In genomic region chr10:5293691-5294550, GRCh38 we compare ENCODE assay signal across 8 cellular contexts.
DNase-seq lines count a peak whose midpoint lies in the region; ATAC-seq, FAIRE-seq and TF ChIP-seq lines count a peak whose summit lies in the region.

No MANE protein-coding gene starts in this region.

- no peak overlapping the region for H3K4me2 ChIP-seq in mammary epithelial cell (ENCODE audit: insufficient read depth, low read depth, low read length)
- peak overlapping the region; percentile 32; the same call in 1 of the 2 replicates for H3K4me2 ChIP-seq in HepG2 (ENCODE audit: low read depth, low read length)

- ATAC-seq in HepG2 (peak; percentile 97), GM18505 (IDR thresholded peaks at IDR 0.05; ENCODE audit: unreplicated experiment) (no peak), HG03457 (IDR thresholded peaks at IDR 0.05; ENCODE audit: unreplicated experiment) (no peak)
- peak; percentile 71 for ATAC-seq in stimulated activated naive CD8-positive, alpha-beta T cell treated with anti-CD3 and anti-CD28 coated beads, Interleukin-15, amount 100 ng/mL, for 72 hours

- H3K9me3 ChIP-seq in mammary epithelial cell (replicated peaks; ENCODE audit: insufficient read depth, low read length), result no peaks in the 10 kb centered on the region
- no peaks in the 10 kb centered on the region for H3K9me3 ChIP-seq in HepG2 (ENCODE audit: low read length)

- peak overlapping the region in 3 of 4 donors; percentile 35 to 82 (median 74) for H3K4me3 Mint-ChIP-seq in IgD-negative memory B cell
- peak overlapping the region; percentile 81 to 89 for H3K4me3 Mint-ChIP-seq in stimulated activated naive CD8-positive, alpha-beta T cell treated with anti-CD3 and anti-CD28 coated beads, Interleukin-15, amount 100 ng/mL, for 72 hours

- dilution Hi-C loops in mammary epithelial cell (cut with HindIII; ENCODE audit: low sequenced_read_pairs), result no loop called here

- H3K4me1 ChIP-seq in mammary epithelial cell (ENCODE audit: insufficient read depth, low read length) (peaks cover 24% of the 10 kb centered on the region), HepG2 (ENCODE audit: insufficient read depth, low read length) (peaks cover 37% of the 10 kb centered on the region)

- H3K4me1 Mint-ChIP-seq in IgD-negative memory B cell, result peaks cover 0 to 5% (median 2%) of the 10 kb centered on the region in 3 donors
- peaks cover 80% of the 10 kb centered on the region for H3K4me1 Mint-ChIP-seq in stimulated activated naive CD8-positive, alpha-beta T cell treated with anti-CD3 and anti-CD28 coated beads, Interleukin-15, amount 100 ng/mL, for 72 hours

- peak; percentile 66 for TF ChIP-seq CTCF in GM06990 (IDR thresholded peaks at IDR 0.05; ENCODE audit: insufficient read depth, low read length, poor library complexity, severe bottlenecking)
- peak; percentile 44 to 50 for TF ChIP-seq CTCF in mammary epithelial cell (conservative IDR thresholded peaks at IDR 0.05 in 1 of 2, IDR thresholded peaks at IDR 0.05 in 1 of 2; ENCODE audit: extremely low read depth in 1 of 2, insufficient read depth in 1 of 2, low read depth in 1 of 2, low read length in 2 of 2)
- peak; percentile 89 for TF ChIP-seq CTCF in HepG2 (CRISPR knock-in tag; IDR thresholded peaks at IDR 0.05)

- H3K9ac ChIP-seq in mammary epithelial cell (ENCODE audit: insufficient read depth, low read length) (no peak overlapping the region), HepG2 (ENCODE audit: insufficient read depth, low read depth, low read length) (no peak overlapping the region)

- in situ Hi-C loops in mammary epithelial cell (cut with MboI; ENCODE audit: low sequenced_read_pairs in 2 of 2) (loop anchor here in 1 of 2 donors (25.0 kb wide), 1 partner anchor 318 kb away; no protein-coding TSS in a partner anchor), HepG2 (cut with HindIII; ENCODE audit: extremely low pct_ligation_motif_present, low pct_unique_long_range_greater_than_20kb) (no loop called here)

- intact Hi-C loops in mammary epithelial cell (cut with micrococcal nuclease), result no loop called here
- intact Hi-C loops in HepG2 (cut with micrococcal nuclease; ENCODE audit: unreplicated experiment), result no loop called here

- DNase-seq in GM06990 (ENCODE audit: extremely low read depth, insufficient read length), result peak; percentile 31
- peak in 4 of 5 experiments; percentile 27 to 86 (median 49) for DNase-seq in T-helper 2 cell
- peak; percentile 32 for DNase-seq in mammary epithelial cell
- DNase-seq in HepG2 (ENCODE audit: low spot score), result peak; percentile 68
- peak; percentile 62 to 81 for DNase-seq in stimulated activated naive CD8-positive, alpha-beta T cell treated with anti-CD3 and anti-CD28 coated beads, Interleukin-15, amount 100 ng/mL, for 72 hours

- CTCF ChIA-PET in mammary epithelial cell (lab: Charles Lee; ENCODE audit: low non-redundant PET) (no interaction called here), HepG2 (lab: Yijun Ruan, JAX; ENCODE audit: low intra/inter-chr PET ratio, low total read pairs) (interaction anchor here (0.7 to 1.2 kb wide), 4 partner anchors 140 to 478 kb away, joined by 3 read pairs; partner anchors contain the start of gene AKR1C3)

- peak; percentile 67 for TF ChIP-seq RAD21 in HepG2 (CRISPR knock-in tag; IDR thresholded peaks at IDR 0.05)

- H3K27me3 ChIP-seq in GM06990 (replicated peaks; ENCODE audit: control insufficient read depth, insufficient read depth, low read length) (no peaks in the 10 kb centered on the region), mammary epithelial cell (ENCODE audit: insufficient read depth, low read length) (no peaks in the 10 kb centered on the region), HepG2 (ENCODE audit: control insufficient read depth in 1 of 2, insufficient read depth in 2 of 2, low read length in 2 of 2) (peaks cover 0 to 6% of the 10 kb centered on the region in 2 experiments; a peak in 2 of 5 replicates)

- FAIRE-seq in HepG2 (lab: Jason Lieb, UNC), result no peak

- H3K4me3 ChIP-seq in GM06990 (replicated peaks; ENCODE audit: low read depth, low read length) (no peak overlapping the region), mammary epithelial cell (replicated peaks in 1 of 3; ENCODE audit: insufficient read depth in 1 of 3, low read depth in 2 of 3, low read length in 3 of 3) (no peak overlapping the region), HepG2 (replicated peaks in 1 of 3; ENCODE audit: insufficient read depth in 1 of 3, low read depth in 2 of 3, low read length in 3 of 3) (no peak overlapping the region)

- H3K27ac ChIP-seq in mammary epithelial cell (ENCODE audit: insufficient read depth, low read depth, low read length), result peak overlapping the region; percentile 31
- no peak overlapping the region for H3K27ac ChIP-seq in HepG2 (ENCODE audit: extremely low read length, insufficient read depth, low read length)

- no peaks in the 10 kb centered on the region for H3K36me3 Mint-ChIP-seq in IgD-negative memory B cell

- H3K27ac Mint-ChIP-seq in IgD-negative memory B cell, result peak overlapping the region in 2 of 3 donors; percentile 63 to 71
- peak overlapping the region; percentile 89 to 98 for H3K27ac Mint-ChIP-seq in stimulated activated naive CD8-positive, alpha-beta T cell treated with anti-CD3 and anti-CD28 coated beads, Interleukin-15, amount 100 ng/mL, for 72 hours

- no peaks in the 10 kb centered on the region for H4K20me1 ChIP-seq in mammary epithelial cell (ENCODE audit: insufficient read depth, low read length)
- no peaks in the 10 kb centered on the region for H4K20me1 ChIP-seq in HepG2 (ENCODE audit: insufficient read depth, low read length)

- TF ChIP-seq POLR2A in HepG2 (IDR thresholded peaks at IDR 0.05; ENCODE audit: insufficient read depth in 1 of 2, low read depth in 2 of 2, low read length in 2 of 2) (no peak), GM18505 (IDR thresholded peaks at IDR 0.05; ENCODE audit: borderline replicate concordance, extremely low read depth, insufficient read depth, insufficient read length) (no peak)

- H3K79me2 ChIP-seq in mammary epithelial cell (ENCODE audit: insufficient read depth, low read length), result no peaks in the 10 kb centered on the region
- H3K79me2 ChIP-seq in HepG2 (ENCODE audit: insufficient read depth, low read length), result no peaks in the 10 kb centered on the region

- H3K9me3 Mint-ChIP-seq in IgD-negative memory B cell, result peaks cover 2 to 8% (median 2%) of the 10 kb centered on the region in 3 donors
- H3K9me3 Mint-ChIP-seq in stimulated activated naive CD8-positive, alpha-beta T cell treated with anti-CD3 and anti-CD28 coated beads, Interleukin-15, amount 100 ng/mL, for 72 hours, result peaks cover 3 to 5% of the 10 kb centered on the region in 2 donors

- H3K36me3 ChIP-seq in GM06990 (ENCODE audit: control insufficient read depth, insufficient read depth, low read length) (no peaks in the 10 kb centered on the region), mammary epithelial cell (ENCODE audit: insufficient read depth, low read length) (no peaks in the 10 kb centered on the region), HepG2 (replicated peaks in 1 of 2; ENCODE audit: control insufficient read depth in 1 of 2, insufficient read depth in 2 of 2, low read length in 2 of 2) (no peaks in the 10 kb centered on the region)

- 76% methylated on average over 14 of the region's 15 CpGs for WGBS in mammary epithelial cell (ENCODE audit: low coverage, missing lambda C conversion rate)
- 65% methylated on average over 15 of the region's 15 CpGs for WGBS in HepG2 (ENCODE audit: low lambda C conversion rate)

- no TSS peak for BruUV-seq in mammary epithelial cell (replicated peaks; lab: Mats Ljungman, UMichigan)
- BruUV-seq in HepG2 (replicated peaks; lab: Mats Ljungman, UMichigan), result no TSS peak

- H3K27me3 Mint-ChIP-seq in IgD-negative memory B cell, result peaks cover 5% of the 10 kb centered on the region
- H3K27me3 Mint-ChIP-seq in stimulated activated naive CD8-positive, alpha-beta T cell treated with anti-CD3 and anti-CD28 coated beads, Interleukin-15, amount 100 ng/mL, for 72 hours, result no peaks in the 10 kb centered on the region

- POLR2A ChIA-PET in HepG2 (lab: Yijun Ruan, JAX), result interaction anchor here (1.3 kb wide), 1 partner anchor 146 kb away, joined by 6 read pairs; no protein-coding TSS in a partner anchor

- H2AFZ ChIP-seq in mammary epithelial cell (ENCODE audit: low read depth, low read length) (peak overlapping the region; percentile 82), HepG2 (ENCODE audit: low read length) (no peak overlapping the region)

- no peak for TF ChIP-seq EP300 in HepG2 (IDR thresholded peaks at IDR 0.05; ENCODE audit: low read depth in 2 of 2, low read length in 2 of 2)
- no peak for TF ChIP-seq EP300 in HepG2 (CRISPR knock-in tag; IDR thresholded peaks at IDR 0.05; ENCODE audit: borderline replicate concordance)

TF ChIP-seq in HepG2, 621 proteins besides CTCF, POLR2A, EP300 and RAD21 (continues in another document):
- TF ChIP-seq POGZ (CRISPR knock-in tag; IDR thresholded peaks at IDR 0.05) (peak; percentile 60; the same call in 1 of the 2 replicates), ZNF737 (CRISPR knock-in tag; IDR thresholded peaks at IDR 0.05; ENCODE audit: borderline replicate concordance) (no peak), ZNF615 (CRISPR knock-in tag; IDR thresholded peaks at IDR 0.05; ENCODE audit: borderline replicate concordance) (no peak)

Comparison
In these comparisons a context has a peak if more than half of its experiments do, and no peak if none do; other contexts are left out.
1. ATAC-seq: peak in HepG2 (single experiment) and stimulated activated naive CD8-positive, alpha-beta T cell treated with anti-CD3 and anti-CD28 coated beads, Interleukin-15, amount 100 ng/mL, for 72 hours (single experiment); none in GM18505 (single experiment) and HG03457 (single experiment).
2. Peak in every context shown above with its lines, with median percentiles within 50 percentile points of each other: DNase-seq and CTCF ChIP-seq.